In the genomic region with DNA sequence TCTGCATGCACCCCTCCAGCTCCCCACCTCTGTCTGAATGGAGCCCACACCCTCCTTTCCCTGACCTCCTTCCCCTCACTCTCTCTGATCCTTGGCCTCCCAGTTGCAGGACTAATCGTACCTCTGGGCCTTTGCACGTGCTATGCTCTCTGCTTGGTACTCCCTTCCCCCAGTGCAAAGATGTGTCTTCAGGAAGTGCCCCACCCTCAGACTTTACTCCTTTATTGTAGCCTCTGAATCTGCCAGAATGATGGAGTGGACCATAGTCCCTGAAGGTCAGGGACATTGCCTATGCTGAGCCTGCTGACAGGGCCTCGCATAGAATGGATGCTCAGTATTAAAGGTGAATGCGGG, we compare ENCODE assay signal across 9 cellular contexts. TPM values are rescaled to one million over a fixed set of nuclear protein-coding genes. Genes with fewer than 3 reads are reported as not detected.
DNase-seq lines count a peak whose midpoint lies in the region; ATAC-seq, FAIRE-seq and TF ChIP-seq lines count a peak whose summit lies in the region.
"Had no signal": no experiment of that assay in that cellular context is flagged by ENCODE, and none has a peak within 500 bp of the region (broad histone marks: within the 10 kb centered on the region; RNA-seq: fewer than 3 reads in every experiment).

No MANE protein-coding gene starts in this region.

- H3K79me2 ChIP-seq in DOHH2 (ENCODE audit: control insufficient read depth, low read length), result peaks cover 32% of the 10 kb centered on the region

- H3K4me2 ChIP-seq in DOHH2 (ENCODE audit: low read length), result peak overlapping the region; percentile 77

- H3K9me3 ChIP-seq in DOHH2 (ENCODE audit: control insufficient read depth, insufficient read depth, low read length), result no peaks in the 10 kb centered on the region
- no peaks in the 10 kb centered on the region for H3K9me3 ChIP-seq in ectodermal cell (ENCODE audit: control insufficient read depth, low read length)
- no peaks in the 10 kb centered on the region for H3K9me3 ChIP-seq in pancreas

- H3F3A ChIP-seq in DOHH2 (ENCODE audit: control insufficient read depth, insufficient read depth), result peaks cover 11% of the 10 kb centered on the region

- H3K4me3 ChIP-seq in DOHH2 (ENCODE audit: low read length) (peak overlapping the region; percentile 81), ectodermal cell (ENCODE audit: insufficient read depth, low read depth, low read length) (peak overlapping the region; percentile 62), pancreas (peak overlapping the region in 2 of 4 donors; percentile 50)

- peaks cover 16% of the 10 kb centered on the region for H4K20me1 ChIP-seq in DOHH2 (ENCODE audit: control insufficient read depth, insufficient read depth, low read depth, low read length)

- FAIRE-seq in pancreas (lab: Jason Lieb, UNC), result no peak

- ATAC-seq in pancreas (no peak), HG03457 (IDR thresholded peaks at IDR 0.05; ENCODE audit: unreplicated experiment) (no peak)

- no peaks in the 10 kb centered on the region for H3K9me2 ChIP-seq in DOHH2 (replicated peaks; ENCODE audit: control insufficient read depth, low read length)

- 80 to 88% methylated on average over 4 of the region's 4 CpGs for WGBS in ectodermal cell, 2 experiments
- WGBS in pancreas, 2 donors, result 60 to 69% methylated on average over 4 of the region's 4 CpGs

- H3K36me3 ChIP-seq in DOHH2 (ENCODE audit: control insufficient read depth, low read length), result peaks cover 30% of the 10 kb centered on the region
- no peaks in the 10 kb centered on the region for H3K36me3 ChIP-seq in ectodermal cell (ENCODE audit: control insufficient read depth, insufficient read depth, low read length)
- peaks cover 2 to 14% (median 2%) of the 10 kb centered on the region in 3 donors for H3K36me3 ChIP-seq in pancreas

- no peaks in the 10 kb centered on the region for H3K27me3 ChIP-seq in DOHH2 (ENCODE audit: control insufficient read depth, low read length)
- H3K27me3 ChIP-seq in ectodermal cell (ENCODE audit: control insufficient read depth, insufficient read depth, low read length, poor library complexity, severe bottlenecking), result no peaks in the 10 kb centered on the region
- no peaks in the 10 kb centered on the region for H3K27me3 ChIP-seq in pancreas

- TF ChIP-seq CTCF in DOHH2 (IDR thresholded peaks at IDR 0.05; ENCODE audit: low read depth, low read length, poor library complexity, severe bottlenecking) (no peak), pancreas (IDR thresholded peaks at IDR 0.05) (no peak)

- peak; percentile 37 for DNase-seq in RPMI8226
- peak in 1 of 6 donors; percentile 39 for DNase-seq in pancreas
- no peak for DNase-seq in kidney tubule cell (ENCODE audit: low spot score)
- no peak for DNase-seq in stimulated activated naive CD4-positive, alpha-beta T cell (lab: John Stamatoyannopoulos, UW)
- DNase-seq in stimulated activated CD4-positive, alpha-beta T cell treated with anti-CD3 and anti-CD28 coated beads, Interleukin-4, amount 100 ng/mL, for 24 hours, result no peak
- DNase-seq: effector CD4-positive, alpha-beta T cell had no signal

- H3K4me1 ChIP-seq in DOHH2 (ENCODE audit: control insufficient read depth, low read length), result peaks cover 34% of the 10 kb centered on the region
- peaks cover 26% of the 10 kb centered on the region for H3K4me1 ChIP-seq in ectodermal cell (ENCODE audit: control insufficient read depth, insufficient read depth, low read length)
- peaks cover 0 to 24% (median 17%) of the 10 kb centered on the region in 3 donors for H3K4me1 ChIP-seq in pancreas

- peak overlapping the region; percentile 94 for H3K27ac ChIP-seq in DOHH2 (ENCODE audit: low read depth, low read length)
- H3K27ac ChIP-seq in ectodermal cell (ENCODE audit: insufficient read depth, low read depth, low read length, poor library complexity, severe bottlenecking), result peak overlapping the region; percentile 100
- H3K27ac ChIP-seq in pancreas, result peak overlapping the region; percentile 97 to 100 (median 100)

- intact Hi-C loops in pancreas (cut with DNase I), result no loop called here

RNA-seq across cellular contexts. Expression of a gene that starts 1.3 kb away (rescaled TPM):
- polyA plus RNA-seq in ectodermal cell (2013, experiment 1 of 4), result 85.6 TPM
- 88.4 TPM for polyA plus RNA-seq in ectodermal cell (2013, experiment 2 of 4)
- 108 TPM for polyA plus RNA-seq in ectodermal cell (2013, experiment 3 of 4)
- 123 TPM for polyA plus RNA-seq in ectodermal cell (2013, experiment 4 of 4)
- 100 to 1,000 TPM in 5 of 6 donors, 10 to 100 TPM in 1; 86.8 to 181 (median 137) TPM for total RNA-seq in pancreas
- polyA plus RNA-seq in pancreas, result 100 to 1,000 TPM; 111 to 128 TPM

RNA-seq across cellular contexts. Expression of a gene that starts 8.5 kb away (rescaled TPM):
- polyA plus RNA-seq in ectodermal cell (2013, experiment 1 of 4), result 2.6 TPM
- polyA plus RNA-seq in ectodermal cell (2013, experiment 2 of 4), result 3.3 TPM
- polyA plus RNA-seq in ectodermal cell (2013, experiment 3 of 4), result 1.8 TPM
- 2.1 TPM for polyA plus RNA-seq in ectodermal cell (2013, experiment 4 of 4)
- 1 to 10 TPM; 1.0 to 5.6 (median 1.6) TPM for total RNA-seq in pancreas
- 10 to 100 TPM; 14.7 to 25.3 TPM for polyA plus RNA-seq in pancreas

RNA-seq across cellular contexts. Expression of a gene that starts 40.1 kb away (rescaled TPM):
- 376 TPM for polyA plus RNA-seq in ectodermal cell (2013, experiment 1 of 4)
- polyA plus RNA-seq in ectodermal cell (2013, experiment 2 of 4), result 333 TPM
- polyA plus RNA-seq in ectodermal cell (2013, experiment 3 of 4), result 281 TPM
- polyA plus RNA-seq in ectodermal cell (2013, experiment 4 of 4), result 315 TPM
- total RNA-seq in pancreas, result 10 to 100 TPM; 16.5 to 39.0 (median 33.4) TPM
- 10 to 100 TPM; 65.9 to 67.9 TPM for polyA plus RNA-seq in pancreas

RNA-seq across cellular contexts. Expression of a gene that starts 56.5 kb away (rescaled TPM):
- polyA plus RNA-seq in ectodermal cell (2013, experiment 1 of 4), result 1.6 TPM
- polyA plus RNA-seq in ectodermal cell (2013, experiment 2 of 4), result 0.34 TPM
- 0.85 TPM for polyA plus RNA-seq in ectodermal cell (2013, experiment 3 of 4)
- polyA plus RNA-seq in ectodermal cell (2013, experiment 4 of 4), result 1.0 TPM
- under 1 TPM in 5 of 6 donors, not detected in 1; 0.12 to 0.59 (median 0.37) TPM for total RNA-seq in pancreas
- 1 to 10 TPM in 1 of 2 donors, under 1 TPM in 1; 0.16 to 1.3 TPM for polyA plus RNA-seq in pancreas

RNA-seq across cellular contexts. Expression of a gene that starts 57.6 kb away (rescaled TPM):
- 4.6 TPM for polyA plus RNA-seq in ectodermal cell (2013, experiment 1 of 4)
- 7.8 TPM for polyA plus RNA-seq in ectodermal cell (2013, experiment 2 of 4)
- 4.3 TPM for polyA plus RNA-seq in ectodermal cell (2013, experiment 3 of 4)
- polyA plus RNA-seq in ectodermal cell (2013, experiment 4 of 4), result 3.7 TPM
- 10 to 100 TPM; 32.9 to 44.4 (median 37.1) TPM for total RNA-seq in pancreas
- 10 to 100 TPM; 10.4 to 20.7 TPM for polyA plus RNA-seq in pancreas
